ENCODE assay signal across 18 cellular contexts in genomic region chr7:110774066-110774465, GRCh38.
DNase-seq lines count a peak whose midpoint lies in the region; ATAC-seq and TF ChIP-seq lines count a peak whose summit lies in the region.
"Had no signal": no experiment of that assay in that cellular context is flagged by ENCODE, and none has a peak within 500 bp of the region (broad histone marks: within the 10 kb centered on the region; RNA-seq: fewer than 3 reads in every experiment).

No MANE protein-coding gene starts in this region.

- H3K27ac ChIP-seq in breast epithelium (no peak overlapping the region), foreskin keratinocyte (no peak overlapping the region)
- H3K27ac ChIP-seq: A549, SJCRH30 had no signal

- in situ Hi-C loops in T47D (cut with HindIII; ENCODE audit: low pct_unique_long_range_greater_than_20kb, low sequenced_read_pairs): no loop called here

- TF ChIP-seq CTCF in breast epithelium (IDR thresholded peaks at IDR 0.05) (no peak), foreskin keratinocyte (conservative IDR thresholded peaks at IDR 0.05) (no peak)

- DNase-seq in T47D (ENCODE audit: low read depth in 1 of 2, low spot score in 1 of 2) (peak; percentile 2 to 65), breast epithelium (ENCODE audit: low spot score in 2 of 2) (no peak), NCI-H510A (lab: John Stamatoyannopoulos, UW) (peak; percentile 12), foreskin keratinocyte (peak; percentile 13 to 56), renal cortical epithelial cell (ENCODE audit: low read depth) (peak; percentile 41), Ammon's horn (ENCODE audit: low spot score) (no peak)
- DNase-seq in central memory CD4-positive, alpha-beta T cell: no peak
- DNase-seq in stimulated activated naive CD8-positive, alpha-beta T cell treated with anti-CD3 and anti-CD28 coated beads, Interleukin-15, amount 100 ng/mL, for 72 hours: no peak
- DNase-seq: C1 segment of cervical spinal cord, DMS 273 treated with DMSO at 0.1 percent for 48 hours, Kasumi-1, NCI-H187, NCI-H524 treated with DMSO at 0.1 percent for 48 hours, OCI-M1, RPMI8226, SJCRH30 had no signal

- intact Hi-C loops in breast epithelium (cut with DNase I; ENCODE audit: low total_unique reads): no loop called here

- H3K4me1 Mint-ChIP-seq in stimulated activated naive CD8-positive, alpha-beta T cell treated with anti-CD3 and anti-CD28 coated beads, Interleukin-15, amount 100 ng/mL, for 72 hours: peaks cover 14% of the 10 kb centered on the region

- no peak overlapping the region for H3K4me3 ChIP-seq in breast epithelium
- H3K4me3 ChIP-seq: A549, SJCRH30 had no signal

- no peaks in the 10 kb centered on the region for H3K9me3 ChIP-seq in breast epithelium
- H3K9me3 ChIP-seq: A549, SJCRH30 had no signal

- H3K27ac Mint-ChIP-seq in stimulated activated naive CD8-positive, alpha-beta T cell treated with anti-CD3 and anti-CD28 coated beads, Interleukin-15, amount 100 ng/mL, for 72 hours: no peak overlapping the region
- H3K27ac Mint-ChIP-seq: IgD-negative memory B cell had no signal

- H3K4me1 ChIP-seq in breast epithelium (no peaks in the 10 kb centered on the region), foreskin keratinocyte (no peaks in the 10 kb centered on the region)
- H3K4me1 ChIP-seq: A549, SJCRH30 had no signal

- peaks cover 8% of the 10 kb centered on the region in 2 donors for H3K9me3 Mint-ChIP-seq in stimulated activated naive CD8-positive, alpha-beta T cell treated with anti-CD3 and anti-CD28 coated beads, Interleukin-15, amount 100 ng/mL, for 72 hours
- H3K9me3 Mint-ChIP-seq: IgD-negative memory B cell had no signal

- H3K36me3 ChIP-seq in breast epithelium: no peaks in the 10 kb centered on the region
- H3K36me3 ChIP-seq: SJCRH30 had no signal

- TF ChIP-seq POLR2A in breast epithelium (IDR thresholded peaks at IDR 0.05): no peak

- H3K27me3 Mint-ChIP-seq in stimulated activated naive CD8-positive, alpha-beta T cell treated with anti-CD3 and anti-CD28 coated beads, Interleukin-15, amount 100 ng/mL, for 72 hours: no peaks in the 10 kb centered on the region
- H3K27me3 Mint-ChIP-seq: IgD-negative memory B cell had no signal

- H3K4me3 Mint-ChIP-seq in stimulated activated naive CD8-positive, alpha-beta T cell treated with anti-CD3 and anti-CD28 coated beads, Interleukin-15, amount 100 ng/mL, for 72 hours: no peak overlapping the region
- H3K4me3 Mint-ChIP-seq: IgD-negative memory B cell had no signal

- H3K27me3 ChIP-seq in breast epithelium (no peaks in the 10 kb centered on the region), foreskin keratinocyte (no peaks in the 10 kb centered on the region)
- H3K27me3 ChIP-seq: SJCRH30 had no signal

- peak; percentile 46 for ATAC-seq in foreskin keratinocyte
- ATAC-seq in stimulated activated naive CD8-positive, alpha-beta T cell treated with anti-CD3 and anti-CD28 coated beads, Interleukin-15, amount 100 ng/mL, for 72 hours: no peak
- ATAC-seq: A549 had no signal

Comparison
In these comparisons a context has a peak if more than half of its experiments do, and no peak if none do; other contexts are left out.
1. DNase-seq: peak in T47D (2 of 2), NCI-H510A (single experiment), foreskin keratinocyte (2 of 2) and renal cortical epithelial cell (single experiment); none in breast epithelium (0 of 2), Ammon's horn (single experiment), central memory CD4-positive, alpha-beta T cell (single experiment) and stimulated activated naive CD8-positive, alpha-beta T cell treated with anti-CD3 and anti-CD28 coated beads, Interleukin-15, amount 100 ng/mL, for 72 hours (0 of 2).